Comparison of ENCODE assay signal across 1 cellular context in genomic region chr4:2075987-2076907, GRCh38.
TF ChIP-seq lines count a peak whose summit lies in the region.

No MANE protein-coding gene starts in this region.

TF ChIP-seq in HepG2, 621 proteins besides CTCF, POLR2A, EP300 and RAD21 (continued from another document):
- no peak for TF ChIP-seq ZNF282 (IDR thresholded peaks at IDR 0.05; ENCODE audit: partially characterized antibody)
- no peak for TF ChIP-seq TARDBP (CRISPR knock-in tag; IDR thresholded peaks at IDR 0.05)
- TF ChIP-seq FOXA3 (CRISPR knock-in tag; IDR thresholded peaks at IDR 0.05): no peak
- TF ChIP-seq GPN1 (CRISPR knock-in tag; IDR thresholded peaks at IDR 0.05; ENCODE audit: borderline replicate concordance): no peak
- no peak for TF ChIP-seq KLF16 (CRISPR knock-in tag; IDR thresholded peaks at IDR 0.05)
- no peak for TF ChIP-seq EED (CRISPR knock-in tag; IDR thresholded peaks at IDR 0.05)
- no peak for TF ChIP-seq CEBPB (IDR thresholded peaks at IDR 0.05; ENCODE audit: borderline replicate concordance, low read depth, low read length)
- TF ChIP-seq ZNF441 (CRISPR knock-in tag; IDR thresholded peaks at IDR 0.05; ENCODE audit: borderline replicate concordance): peak; percentile 89
- no peak for TF ChIP-seq ZSCAN29 (CRISPR knock-in tag; conservative IDR thresholded peaks at IDR 0.05)
- TF ChIP-seq KAT7 (CRISPR knock-in tag; IDR thresholded peaks at IDR 0.05; ENCODE audit: borderline replicate concordance): no peak
- no peak for TF ChIP-seq HMG20B (CRISPR knock-in tag; conservative IDR thresholded peaks at IDR 0.05)
- peak; percentile 54; the same call in 1 of the 2 replicates for TF ChIP-seq DMAP1 (CRISPR knock-in tag; IDR thresholded peaks at IDR 0.05)
- TF ChIP-seq ELK4 (CRISPR knock-in tag; IDR thresholded peaks at IDR 0.05; ENCODE audit: borderline replicate concordance): no peak
TF ChIP-seq in HepG2: peak in this region for 51.
